ENCODE assay signal across 8 cellular contexts in the genomic region with DNA sequence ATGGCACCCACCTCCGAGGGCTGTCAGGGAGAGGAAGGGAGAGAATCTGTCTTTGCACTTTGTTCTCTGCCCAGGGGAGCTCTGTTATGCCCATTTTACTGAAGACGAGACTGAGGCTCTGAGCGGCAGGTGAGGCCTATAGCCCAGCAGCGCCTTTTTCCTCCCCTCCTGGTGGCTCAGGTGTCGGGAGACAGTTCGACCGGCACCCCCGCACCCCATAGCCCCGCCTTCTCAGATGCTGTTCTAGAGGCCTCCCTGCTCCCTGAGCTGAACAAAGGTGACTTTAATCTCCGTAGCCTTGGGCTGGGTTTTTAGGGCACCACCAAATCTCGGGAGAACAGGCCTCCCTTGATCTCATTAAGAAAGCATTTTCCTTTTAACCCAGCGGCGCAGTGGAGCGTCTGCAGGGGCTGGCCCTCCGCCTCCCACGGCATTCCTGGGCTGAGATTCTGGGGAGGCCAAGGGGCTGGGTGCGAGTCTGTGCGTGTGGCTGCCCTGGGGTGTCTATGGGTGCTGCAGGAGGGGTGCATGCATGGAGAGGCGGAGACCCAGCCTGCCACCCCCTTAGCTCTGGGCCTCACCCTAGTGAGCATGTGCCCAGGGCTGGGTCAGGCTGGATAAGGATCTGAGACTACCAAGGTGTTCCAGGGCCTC. TPM values are rescaled to one million over a fixed set of nuclear protein-coding genes. Genes with fewer than 3 reads are reported as not detected.
DNase-seq lines count a peak whose midpoint lies in the region; ATAC-seq and TF ChIP-seq lines count a peak whose summit lies in the region.

No MANE protein-coding gene starts in this region.

- H3K36me3 Mint-ChIP-seq in endodermal cell (ENCODE audit: low read depth) (peaks cover 6% of the 10 kb centered on the region), neural progenitor cell (peaks cover 4% of the 10 kb centered on the region)

- H3K4me2 ChIP-seq in neural progenitor cell = peak overlapping the region; percentile 90

- peaks cover 38% of the 10 kb centered on the region for H3K4me1 Mint-ChIP-seq in endodermal cell
- H3K4me1 Mint-ChIP-seq in neural progenitor cell = peaks cover 49% of the 10 kb centered on the region

- peak overlapping the region; percentile 79 for H3K27ac Mint-ChIP-seq in endodermal cell
- H3K27ac Mint-ChIP-seq in neural progenitor cell = peak overlapping the region; percentile 84

- POLR2A ChIA-PET in RWPE1 (lab: Yijun Ruan, JAX; ENCODE audit: low non-redundant PET) = no interaction called here

- H3K79me2 ChIP-seq in neural progenitor cell (ENCODE audit: low read depth) = peaks cover 69% of the 10 kb centered on the region

- H3K4me1 ChIP-seq in endodermal cell (ENCODE audit: control insufficient read depth, insufficient read depth, low read length) = peaks cover 12% of the 10 kb centered on the region
- peaks cover 57% of the 10 kb centered on the region for H3K4me1 ChIP-seq in neural progenitor cell

- CTCF ChIA-PET in RWPE1 (lab: Yijun Ruan, JAX) = interaction anchor here (0.6 to 0.8 kb wide), 2 partner anchors 33 to 43 kb away, joined by 3 to 6 read pairs; a partner anchor contains a TSS

- DNase-seq in NCI-H748 (lab: John Stamatoyannopoulos, UW; ENCODE audit: unreplicated experiment) (peak; percentile 50), NCI-H748 treated with DMSO at 0.1 percent for 48 hours (lab: John Stamatoyannopoulos, UW) (no peak), RWPE1 (ENCODE audit: low spot score) (peak; percentile 89), endodermal cell (peak; percentile 77), neural progenitor cell (ENCODE audit: low spot score) (peak; percentile 88)

- H3K4me3 Mint-ChIP-seq in endodermal cell (peak overlapping the region; percentile 82), neural progenitor cell (peak overlapping the region; percentile 96)

- H4K20me1 ChIP-seq in neural progenitor cell (ENCODE audit: low read depth) = peaks cover 79% of the 10 kb centered on the region

- 55 to 71% methylated on average over 14 to 19 of the region's 19 CpGs for WGBS in endodermal cell (ENCODE audit: insufficient coverage in 1 of 2, insufficient read length in 1 of 2), 2 experiments

- H3K27ac ChIP-seq in RWPE1 = peak overlapping the region; percentile 100
- H3K27ac ChIP-seq in endodermal cell (ENCODE audit: low read depth, low read length) = peak overlapping the region; percentile 98
- H3K27ac ChIP-seq in neural progenitor cell = peak overlapping the region; percentile 69

- H3K9me3 ChIP-seq in endodermal cell (ENCODE audit: control insufficient read depth, low read length) (no peaks in the 10 kb centered on the region), neural progenitor cell (ENCODE audit: low read depth) (no peaks in the 10 kb centered on the region)

- H3K4me3 ChIP-seq in endodermal cell (ENCODE audit: low read length) = no peak overlapping the region
- H3K4me3 ChIP-seq in neural progenitor cell = peak overlapping the region; percentile 74

- H3K27me3 ChIP-seq in endodermal cell (ENCODE audit: control insufficient read depth, insufficient read depth, low read length, poor library complexity, severe bottlenecking) (peaks cover 29% of the 10 kb centered on the region), neural progenitor cell (peaks cover 10% of the 10 kb centered on the region)

- ATAC-seq in GM21390 (IDR thresholded peaks at IDR 0.05; ENCODE audit: unreplicated experiment) = no peak
- no peak for ATAC-seq in HG03460 (IDR thresholded peaks at IDR 0.05; ENCODE audit: unreplicated experiment)
- ATAC-seq in HG03175 (IDR thresholded peaks at IDR 0.05; ENCODE audit: unreplicated experiment) = no peak

- H3K27me3 Mint-ChIP-seq in endodermal cell (ENCODE audit: insufficient read depth) = peaks cover 24% of the 10 kb centered on the region
- peaks cover 10% of the 10 kb centered on the region for H3K27me3 Mint-ChIP-seq in neural progenitor cell (ENCODE audit: insufficient read depth, low read depth)

- TF ChIP-seq CTCF in RWPE1 (conservative IDR thresholded peaks at IDR 0.05; ENCODE audit: low read depth) (no peak), endodermal cell (conservative IDR thresholded peaks at IDR 0.05) (no peak), neural progenitor cell (IDR thresholded peaks at IDR 0.05) (no peak)

- H3F3A ChIP-seq in neural progenitor cell (ENCODE audit: low read depth) = peaks cover 64% of the 10 kb centered on the region

- H3K9ac ChIP-seq in endodermal cell (ENCODE audit: extremely low read depth, low read length, poor library complexity, severe bottlenecking) (no peak overlapping the region), neural progenitor cell (no peak overlapping the region)

- no peaks in the 10 kb centered on the region for H3K36me3 ChIP-seq in endodermal cell (ENCODE audit: control insufficient read depth, insufficient read depth, low read length)
- H3K36me3 ChIP-seq in neural progenitor cell = no peaks in the 10 kb centered on the region

- H3K9me3 Mint-ChIP-seq in endodermal cell (no peaks in the 10 kb centered on the region), neural progenitor cell (no peaks in the 10 kb centered on the region)

- no peak overlapping the region for H2AFZ ChIP-seq in neural progenitor cell (replicated peaks)

RNA-seq across cellular contexts. Expression of a gene that starts 3.3 kb away (rescaled TPM):
- total RNA-seq in endodermal cell (10 to 100 TPM; 16.0 to 47.2 TPM), neural progenitor cell (ENCODE audit: low replicate concordance) (58.0 and 177 TPM in 2 replicates)
- polyA plus RNA-seq in endodermal cell (2013, experiment 1 of 2) = 54.6 TPM
- 43.4 TPM for polyA plus RNA-seq in endodermal cell (2013, experiment 2 of 2)

RNA-seq across cellular contexts. Expression of a gene that starts 32.4 kb away (rescaled TPM):
- total RNA-seq in endodermal cell = 10 to 100 TPM; 42.1 to 42.7 TPM
- polyA plus RNA-seq in endodermal cell (2013, experiment 1 of 2) = 46.3 TPM
- 42.2 TPM for polyA plus RNA-seq in endodermal cell (2013, experiment 2 of 2)
- 9.3 and 52.2 TPM in 2 replicates for total RNA-seq in neural progenitor cell (ENCODE audit: low replicate concordance)

RNA-seq across cellular contexts. Expression of a gene that starts 35.9 kb away (rescaled TPM):
- total RNA-seq in endodermal cell = 10 to 100 TPM; 15.4 to 20.8 TPM
- 15.7 TPM for polyA plus RNA-seq in endodermal cell (2013, experiment 1 of 2)
- 13.5 TPM for polyA plus RNA-seq in endodermal cell (2013, experiment 2 of 2)
- 4.6 and 10.1 TPM in 2 replicates for total RNA-seq in neural progenitor cell (ENCODE audit: low replicate concordance)

RNA-seq across cellular contexts. Expression of a gene that starts 46.7 kb away (rescaled TPM):
- total RNA-seq in endodermal cell (not detected), neural progenitor cell (ENCODE audit: low replicate concordance) (not detected in 2 replicates)
- polyA plus RNA-seq in endodermal cell (2013, experiment 1 of 2) = not detected
- polyA plus RNA-seq in endodermal cell (2013, experiment 2 of 2) = not detected
